In genomic region chr10:121268363-121268762, GRCh38 we compare ENCODE assay signal across 1 cellular context.
TF ChIP-seq lines count a peak whose summit lies in the region.

No MANE protein-coding gene starts in this region.

TF ChIP-seq in GM23338, 12 proteins besides CTCF, POLR2A, EP300 and RAD21 (continued from another document):
- no peak for TF ChIP-seq ZNF462 (CRISPR knock-in tag; IDR thresholded peaks at IDR 0.05)
- TF ChIP-seq STAT1 (IDR thresholded peaks at IDR 0.05; ENCODE audit: unreplicated experiment): no peak
- no peak for TF ChIP-seq REST (IDR thresholded peaks at IDR 0.05; ENCODE audit: unreplicated experiment)
